Comparison of ENCODE assay signal across 8 cellular contexts in genomic region chr19:40398417-40399056, GRCh38. TPM values are rescaled to one million over a fixed set of nuclear protein-coding genes. Genes with fewer than 3 reads are reported as not detected.
DNase-seq lines count a peak whose midpoint lies in the region; ATAC-seq and TF ChIP-seq lines count a peak whose summit lies in the region.

No MANE protein-coding gene starts in this region.

- peak; percentile 30 for DNase-seq in NCI-H146 treated with DMSO at 0.1 percent for 48 hours (lab: John Stamatoyannopoulos, UW; ENCODE audit: unreplicated experiment)
- peak; percentile 61 for DNase-seq in activated CD8-positive, alpha-beta memory T cell treated with anti-CD3 and anti-CD28 coated beads, Interleukin-2, amount 10 ng/mL, durations not matched to agents 7 days and 5 days
- peak; percentile 46 for DNase-seq in glutamatergic neuron
- DNase-seq in stimulated activated CD4-positive, alpha-beta T cell treated with anti-CD3 and anti-CD28 coated beads, Interleukin-4, amount 100 ng/mL, for 48 hours (ENCODE audit: low read depth in 2 of 2): peak; percentile 57 to 71
- no peak for DNase-seq in superior temporal gyrus (ENCODE audit: extremely low spot score)
- no peak for DNase-seq in EL
- DNase-seq in AG08396 (ENCODE audit: low spot score): no peak

- peak; percentile 59 for ATAC-seq in activated CD8-positive, alpha-beta memory T cell treated with anti-CD3 and anti-CD28 coated beads, Interleukin-2, amount 10 ng/mL, durations not matched to agents 7 days and 5 days
- no peak for ATAC-seq in HG03045 (IDR thresholded peaks at IDR 0.05; ENCODE audit: unreplicated experiment)

- no peak for TF ChIP-seq CTCF in glutamatergic neuron (IDR thresholded peaks at IDR 0.05; ENCODE audit: partially characterized antibody, unreplicated experiment)

- no peaks in the 10 kb centered on the region for H3K9me3 Mint-ChIP-seq in activated CD8-positive, alpha-beta memory T cell treated with anti-CD3 and anti-CD28 coated beads, Interleukin-2, amount 10 ng/mL, durations not matched to agents 7 days and 5 days (ENCODE audit: low read depth)
- H3K9me3 Mint-ChIP-seq in glutamatergic neuron (ENCODE audit: unreplicated experiment): peaks cover 14% of the 10 kb centered on the region

- no peak overlapping the region for H3K4me3 Mint-ChIP-seq in activated CD8-positive, alpha-beta memory T cell treated with anti-CD3 and anti-CD28 coated beads, Interleukin-2, amount 10 ng/mL, durations not matched to agents 7 days and 5 days
- no peak overlapping the region for H3K4me3 Mint-ChIP-seq in glutamatergic neuron (ENCODE audit: unreplicated experiment)

- peaks cover 13% of the 10 kb centered on the region for H3K4me1 Mint-ChIP-seq in activated CD8-positive, alpha-beta memory T cell treated with anti-CD3 and anti-CD28 coated beads, Interleukin-2, amount 10 ng/mL, durations not matched to agents 7 days and 5 days
- H3K4me1 Mint-ChIP-seq in glutamatergic neuron (ENCODE audit: low read depth, unreplicated experiment): peaks cover 10% of the 10 kb centered on the region

- no peak overlapping the region for H3K27ac Mint-ChIP-seq in activated CD8-positive, alpha-beta memory T cell treated with anti-CD3 and anti-CD28 coated beads, Interleukin-2, amount 10 ng/mL, durations not matched to agents 7 days and 5 days
- no peak overlapping the region for H3K27ac Mint-ChIP-seq in glutamatergic neuron (ENCODE audit: unreplicated experiment)

- peaks cover 4% of the 10 kb centered on the region for H3K27me3 Mint-ChIP-seq in activated CD8-positive, alpha-beta memory T cell treated with anti-CD3 and anti-CD28 coated beads, Interleukin-2, amount 10 ng/mL, durations not matched to agents 7 days and 5 days
- H3K27me3 Mint-ChIP-seq in glutamatergic neuron (ENCODE audit: unreplicated experiment): peaks cover 11% of the 10 kb centered on the region

- CTCF ChIA-PET in activated CD8-positive, alpha-beta memory T cell treated with anti-CD3 and anti-CD28 coated beads, Interleukin-2, amount 10 ng/mL, durations not matched to agents 7 days and 5 days (lab: Charles Lee): interaction anchor here (1.3 to 2.1 kb wide), 2 partner anchors 22 to 93 kb away, joined by 5 read pairs; no protein-coding TSS in a partner anchor

- H3K36me3 Mint-ChIP-seq in activated CD8-positive, alpha-beta memory T cell treated with anti-CD3 and anti-CD28 coated beads, Interleukin-2, amount 10 ng/mL, durations not matched to agents 7 days and 5 days: no peaks in the 10 kb centered on the region
- peaks cover 8% of the 10 kb centered on the region for H3K36me3 Mint-ChIP-seq in glutamatergic neuron (ENCODE audit: unreplicated experiment)

RNA-seq across cellular contexts. Expression of gene HIPK4, which starts 8.6 kb away (rescaled TPM):
- not detected for total RNA-seq in activated CD8-positive, alpha-beta memory T cell treated with anti-CD3 and anti-CD28 coated beads, Interleukin-2, amount 10 ng/mL, durations not matched to agents 7 days and 5 days
- not detected for total RNA-seq in glutamatergic neuron (ENCODE audit: unreplicated experiment)

RNA-seq across cellular contexts. Expression of gene PRX, which starts 14.6 kb away (rescaled TPM):
- total RNA-seq in activated CD8-positive, alpha-beta memory T cell treated with anti-CD3 and anti-CD28 coated beads, Interleukin-2, amount 10 ng/mL, durations not matched to agents 7 days and 5 days: 1 to 10 TPM in 1 of 2 experiments, under 1 TPM in 1; 0.80 to 1.1 TPM
- total RNA-seq in glutamatergic neuron (ENCODE audit: unreplicated experiment): 4.7 TPM

RNA-seq across cellular contexts. Expression of gene SERTAD1, which starts 27.3 kb away (rescaled TPM):
- 1 to 10 TPM; 9.4 to 9.6 TPM for total RNA-seq in activated CD8-positive, alpha-beta memory T cell treated with anti-CD3 and anti-CD28 coated beads, Interleukin-2, amount 10 ng/mL, durations not matched to agents 7 days and 5 days
- 3.6 TPM for total RNA-seq in glutamatergic neuron (ENCODE audit: unreplicated experiment)

RNA-seq across cellular contexts. Expression of gene SERTAD3, which starts 45.6 kb away (rescaled TPM):
- 10 to 100 TPM; 13.4 to 13.7 TPM for total RNA-seq in activated CD8-positive, alpha-beta memory T cell treated with anti-CD3 and anti-CD28 coated beads, Interleukin-2, amount 10 ng/mL, durations not matched to agents 7 days and 5 days
- 30.1 TPM for total RNA-seq in glutamatergic neuron (ENCODE audit: unreplicated experiment)

RNA-seq across cellular contexts. Expression of gene PLD3, which starts 50.0 kb away (rescaled TPM):
- total RNA-seq in activated CD8-positive, alpha-beta memory T cell treated with anti-CD3 and anti-CD28 coated beads, Interleukin-2, amount 10 ng/mL, durations not matched to agents 7 days and 5 days: 10 to 100 TPM; 72.0 to 84.7 TPM
- total RNA-seq in glutamatergic neuron (ENCODE audit: unreplicated experiment): 1,227 TPM

Comparison
In these comparisons a context has a peak if more than half of its experiments do, and no peak if none do; other contexts are left out.
1. DNase-seq: peak in NCI-H146 treated with DMSO at 0.1 percent for 48 hours (single experiment), activated CD8-positive, alpha-beta memory T cell treated with anti-CD3 and anti-CD28 coated beads, Interleukin-2, amount 10 ng/mL, durations not matched to agents 7 days and 5 days (single experiment), glutamatergic neuron (single experiment) and stimulated activated CD4-positive, alpha-beta T cell treated with anti-CD3 and anti-CD28 coated beads, Interleukin-4, amount 100 ng/mL, for 48 hours (2 of 2); none in superior temporal gyrus (single experiment), EL (single experiment) and AG08396 (single experiment).